ENCODE assay signal across 23 cellular contexts in the genomic region with DNA sequence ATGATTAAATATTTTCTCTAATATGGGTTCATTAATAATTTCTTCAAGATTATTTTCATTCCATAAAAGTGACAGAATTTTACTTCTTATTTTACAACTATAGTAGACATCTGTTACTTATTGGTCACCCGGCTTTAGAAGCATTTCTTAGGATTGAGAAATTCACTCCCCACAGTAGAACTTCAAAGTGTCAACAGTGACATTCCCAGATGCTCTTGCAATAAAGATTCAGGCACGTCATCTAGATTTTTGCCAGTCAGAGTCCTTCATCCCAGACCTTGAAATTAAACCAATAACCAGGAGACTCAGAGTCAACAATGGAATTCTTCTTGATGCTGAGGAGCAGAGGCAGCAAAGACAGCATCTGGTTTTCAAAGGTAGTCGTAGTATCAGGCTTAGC.
"Had no signal": no experiment of that assay in that cellular context is flagged by ENCODE, and none has a peak within 500 bp of the region (broad histone marks: within the 10 kb centered on the region; RNA-seq: fewer than 3 reads in every experiment).

No MANE protein-coding gene starts in this region.

- H3K27ac ChIP-seq: epithelial cell of prostate, hepatocyte, left ventricle myocardium inferior, neutrophil, parathyroid adenoma, right lobe of liver, stomach, suprapubic skin, tibial nerve had no signal

- H3K4me1 ChIP-seq: left ventricle myocardium inferior, parathyroid adenoma, right lobe of liver, stomach, suprapubic skin had no signal

- H3K36me3 ChIP-seq: left ventricle myocardium inferior, neutrophil, right lobe of liver, stomach, suprapubic skin, tibial nerve had no signal

- H3K79me2 ChIP-seq: hepatocyte, parathyroid adenoma had no signal

- H3K9me3 ChIP-seq: neutrophil, right lobe of liver, stomach, suprapubic skin, tibial nerve had no signal

- DNase-seq: activated CD4-positive, alpha-beta T cell treated with anti-CD3 and anti-CD28 coated beads, Interleukin-2, amount 50 U/mL, for 48 hours; activated effector memory CD4-positive, alpha-beta T cell treated with Interleukin-2 at 50 U/mL for 16 hours; activated naive CD4-positive, alpha-beta T cell treated with anti-CD3 and anti-CD28 coated beads for 36 hours; activated naive CD8-positive, alpha-beta T cell treated with anti-CD3 and anti-CD28 coated beads, Interleukin-2, amount 10 ng/mL, durations not matched to agents 7 days and 5 days; activated T-cell treated with anti-CD3 and anti-CD28 coated beads, Interleukin-2, amount 50 U/mL, for 48 hours; amygdala; cortex of kidney; endodermal cell; glutamatergic neuron; left ventricle myocardium inferior; right lobe of liver; small intestine; stimulated activated CD4-positive, alpha-beta T cell treated with anti-CD3 and anti-CD28 coated beads, Interleukin-2, amount 100 ng/mL, for 24 hours; stomach; T-helper 9 cell had no signal

- H3K27me3 ChIP-seq: hepatocyte, neutrophil, right lobe of liver, stomach, suprapubic skin, tibial nerve had no signal

- H3K4me3 ChIP-seq: hepatocyte, left ventricle myocardium inferior, right lobe of liver, stomach, suprapubic skin, tibial nerve had no signal

- H3K4me2 ChIP-seq: hepatocyte had no signal

- ATAC-seq: natural killer cell treated with Interleukin-12 subunit alpha and Interleukin-12 subunit beta and Interleukin-15 and Interleukin-18, amount 100 ng/mL, for 72 hours; right lobe of liver; stimulated activated effector memory CD8-positive, alpha-beta T cell treated with anti-CD3 and anti-CD28 coated beads, Interleukin-12 subunit alpha, Interleukin-12 subunit beta, amount 100 ng/mL, for 72 hours had no signal

- H3K9ac ChIP-seq: parathyroid adenoma had no signal

- H2AFZ ChIP-seq: hepatocyte, parathyroid adenoma had no signal
